In the genomic region with DNA sequence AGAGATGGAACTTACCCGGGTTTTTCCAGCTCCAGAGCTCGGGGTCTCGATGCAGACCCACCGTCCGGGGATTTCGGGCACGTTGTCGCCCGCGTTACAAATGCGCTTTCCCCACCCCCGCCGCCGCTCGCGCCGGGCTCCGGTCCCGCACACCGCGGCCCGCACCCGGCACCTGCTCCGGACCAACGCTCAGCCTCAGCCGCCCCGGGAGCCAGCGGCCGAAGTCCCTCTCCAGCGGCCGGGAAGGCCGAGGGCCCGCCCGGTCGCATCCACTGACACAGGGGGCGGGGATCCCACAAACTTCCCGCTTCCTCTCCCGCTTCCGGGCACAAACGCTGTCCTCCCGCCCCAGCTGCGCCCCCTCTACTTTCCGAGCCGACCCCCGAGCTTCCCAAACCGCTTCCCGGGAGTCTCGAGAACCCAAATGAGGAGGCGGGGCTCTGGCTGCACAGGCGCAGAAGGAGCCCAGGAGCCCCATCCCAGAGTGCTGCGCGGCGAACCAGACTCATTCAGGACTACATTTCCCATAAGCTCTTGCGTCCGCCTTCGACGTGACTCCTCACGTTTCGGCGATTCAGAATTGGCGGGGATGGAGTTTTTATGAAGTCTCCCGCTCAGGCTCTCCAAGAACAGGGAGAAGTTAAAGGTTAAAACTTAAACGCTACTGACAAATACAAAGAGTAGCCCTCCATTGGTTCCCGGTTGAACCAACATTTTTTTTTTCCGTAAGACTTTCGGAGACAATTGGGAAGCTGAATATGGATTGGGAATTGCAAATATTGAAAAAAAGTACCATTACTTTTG, we compare ENCODE assay signal across 8 cellular contexts. TPM values are rescaled to one million over a fixed set of nuclear protein-coding genes. Genes with fewer than 3 reads are reported as not detected.
DNase-seq lines count a peak whose midpoint lies in the region; TF ChIP-seq lines count a peak whose summit lies in the region.

A gene (minus strand): TSS at position 442 of the 804 bp plus-strand sequence. CDS start 2,553 bp downstream, outside the sequence.

- peak within 1 kb of the TSS; percentile 50 for H3K9ac ChIP-seq in endocrine pancreas (ENCODE audit: control insufficient read depth, insufficient read depth, low read length)
- peak within 1 kb of the TSS; percentile 87 for H3K9ac ChIP-seq in mesenchymal stem cell (ENCODE audit: low read length)

- peak within 1 kb of the TSS in 1 of 2 experiments; percentile 76 for H3K18ac ChIP-seq in mesenchymal stem cell (ENCODE audit: low read depth in 1 of 2, low read length in 2 of 2)

- no peak for TF ChIP-seq CTCF in GM20000 (IDR thresholded peaks at IDR 0.05; ENCODE audit: extremely low read depth, missing control alignments)

- DNase-seq in COLO668 (lab: John Stamatoyannopoulos, UW; ENCODE audit: unreplicated experiment) (peak; percentile 92), GM20000 (ENCODE audit: low spot score) (peak; percentile 93), HT1080 (ENCODE audit: low read depth) (peak; percentile 94), NOMO-1 (lab: John Stamatoyannopoulos, UW; ENCODE audit: unreplicated experiment in 2 of 2) (peak; percentile 91 to 94), mesenchymal stem cell (peak; percentile 95)
- peak; percentile 60 to 72 (median 65) for DNase-seq in activated CD8-positive, alpha-beta memory T cell treated with anti-CD3 and anti-CD28 coated beads for 48 hours (ENCODE audit: low read depth in 2 of 3, low spot score in 2 of 3)
- peak; percentile 72 for DNase-seq in stimulated activated CD8-positive, alpha-beta memory T cell treated with anti-CD3 and anti-CD28 coated beads, Interleukin-12 subunit alpha, Interleukin-12 subunit beta, amount 100 ng/mL, for 24 hours (ENCODE audit: extremely low read depth)

- H2AK5ac ChIP-seq in mesenchymal stem cell (ENCODE audit: low read length, severe bottlenecking): no peak within 1 kb of the TSS

- no peaks in the 10 kb centered on the region for H3K36me3 ChIP-seq in endocrine pancreas (ENCODE audit: control insufficient read depth, insufficient read depth, low read length)
- H3K36me3 ChIP-seq in mesenchymal stem cell (ENCODE audit: control insufficient read depth in 1 of 2, insufficient read depth in 2 of 2, low read depth in 1 of 2, low read length in 2 of 2): peaks cover 3 to 7% of the 10 kb centered on the region in 2 experiments

- peak within 1 kb of the TSS in 1 of 2 experiments; percentile 70 for H3K14ac ChIP-seq in mesenchymal stem cell (ENCODE audit: low read length in 2 of 2)

- H3K79me1 ChIP-seq in mesenchymal stem cell (replicated peaks; ENCODE audit: low read length, poor library complexity, severe bottlenecking): peaks cover 16% of the 10 kb centered on the region

- no peak within 1 kb of the TSS for H3K27ac ChIP-seq in mesenchymal stem cell (ENCODE audit: low read length, poor library complexity, severe bottlenecking)

- H3K4ac ChIP-seq in mesenchymal stem cell (ENCODE audit: low read depth in 1 of 2, low read length in 2 of 2): peak within 1 kb of the TSS; percentile 27 to 50

- no peak within 1 kb of the TSS for H4K91ac ChIP-seq in mesenchymal stem cell (ENCODE audit: low read length)

- H2BK5ac ChIP-seq in mesenchymal stem cell (ENCODE audit: low read depth, low read length, poor library complexity, severe bottlenecking): no peak within 1 kb of the TSS

- H2BK120ac ChIP-seq in mesenchymal stem cell (ENCODE audit: low read depth, low read length): no peak within 1 kb of the TSS

- H3K9me3 ChIP-seq in endocrine pancreas (ENCODE audit: control insufficient read depth, low read length) (no peaks in the 10 kb centered on the region), mesenchymal stem cell (ENCODE audit: control insufficient read depth, low read length) (peaks cover 6% of the 10 kb centered on the region)

- H2BK12ac ChIP-seq in mesenchymal stem cell (ENCODE audit: low read length in 2 of 2): no peak within 1 kb of the TSS

- H3K23ac ChIP-seq in mesenchymal stem cell (ENCODE audit: low read length in 2 of 2): peak within 1 kb of the TSS in 1 of 2 experiments; percentile 52

- peak within 1 kb of the TSS; percentile 82 for H4K8ac ChIP-seq in mesenchymal stem cell (ENCODE audit: low read length)

- peak within 1 kb of the TSS; percentile 92 for H3K4me2 ChIP-seq in mesenchymal stem cell (ENCODE audit: low read length, poor library complexity, severe bottlenecking)

- H3K27me3 ChIP-seq in endocrine pancreas (ENCODE audit: control insufficient read depth, insufficient read depth, low read length) (no peaks in the 10 kb centered on the region), mesenchymal stem cell (ENCODE audit: control insufficient read depth in 1 of 2, insufficient read depth in 1 of 2, low read length in 2 of 2) (peaks cover 0 to 9% of the 10 kb centered on the region in 2 experiments)

- H3K4me3 ChIP-seq in endocrine pancreas (ENCODE audit: control insufficient read depth, insufficient read depth, low read length) (peak within 1 kb of the TSS; percentile 84), mesenchymal stem cell (ENCODE audit: insufficient read depth in 1 of 2, low read depth in 1 of 2, low read length in 2 of 2) (peak within 1 kb of the TSS; percentile 88 to 91)

- WGBS in mesenchymal stem cell: under 1% methylated on average over 60 of the region's 66 CpGs

- no peak within 1 kb of the TSS for H2BK15ac ChIP-seq in mesenchymal stem cell (ENCODE audit: low read depth, poor library complexity, severe bottlenecking)

- H3K4me1 ChIP-seq in endocrine pancreas (ENCODE audit: control insufficient read depth, insufficient read depth, low read length) (peaks cover 3% of the 10 kb centered on the region), mesenchymal stem cell (ENCODE audit: control insufficient read depth, insufficient read depth, low read depth, low read length) (peaks cover 21% of the 10 kb centered on the region)

- peak within 1 kb of the TSS; percentile 89 for H2AFZ ChIP-seq in mesenchymal stem cell (ENCODE audit: low read depth, low read length)

RNA-seq across cellular contexts. Expression of the gene that starts here (rescaled TPM):
- total RNA-seq in HT1080 (2014; rRNA removed; shearing (Covaris generic)): 3.3 and 3.9 TPM in 2 replicates
- 2.0 and 2.4 TPM in 2 replicates for polyA plus RNA-seq in HT1080 (2015; cell fraction: cytosol; rRNA removed)
- 3.6 and 13.8 TPM in 2 replicates for polyA plus RNA-seq in HT1080 (2015; cell fraction: nucleus; rRNA removed)
- polyA plus RNA-seq in mesenchymal stem cell (2013, experiment 1 of 2): 0.80 TPM
- polyA plus RNA-seq in mesenchymal stem cell (2013, experiment 2 of 2): 0.89 TPM
